Comparison of ENCODE assay signal across 1 cellular context in genomic region chr15:66827039-66827697, GRCh38.
TF ChIP-seq lines count a peak whose summit lies in the region.

No MANE protein-coding gene starts in this region.

TF ChIP-seq in K562, 482 proteins besides CTCF, POLR2A, EP300 and RAD21:
- TF ChIP-seq ZC3H8 (IDR thresholded peaks at IDR 0.05) (no peak), THAP7 (CRISPR knock-in tag; IDR thresholded peaks at IDR 0.05) (no peak), GABPB2 (CRISPR knock-in tag; conservative IDR thresholded peaks at IDR 0.05) (no peak), BCOR (IDR thresholded peaks at IDR 0.05) (peak; percentile 62; the same call in 1 of the 2 replicates), ZFP36 (IDR thresholded peaks at IDR 0.05; ENCODE audit: low read depth, low read length, partially characterized antibody) (peak; percentile 49), SMAD2 (IDR thresholded peaks at IDR 0.05; ENCODE audit: low read depth, low read length) (no peak), CHD1 (IDR thresholded peaks at IDR 0.05; ENCODE audit: low read length) (no peak), ZNF639 (CRISPR knock-in tag; conservative IDR thresholded peaks at IDR 0.05 in 1 of 2, IDR thresholded peaks at IDR 0.05 in 1 of 2) (no peak), SMARCA5 (IDR thresholded peaks at IDR 0.05) (no peak), SREBF2 (CRISPR knock-in tag; IDR thresholded peaks at IDR 0.05) (no peak), CBX1 (IDR thresholded peaks at IDR 0.05; ENCODE audit: low read depth) (no peak), SIN3B (IDR thresholded peaks at IDR 0.05; ENCODE audit: low read depth) (no peak), RBM25 (IDR thresholded peaks at IDR 0.05; ENCODE audit: low read depth, low read length, severe bottlenecking) (peak; percentile 31), ATF6 (CRISPR knock-in tag; IDR thresholded peaks at IDR 0.05) (no peak), ZBTB11 (CRISPR knock-in tag; IDR thresholded peaks at IDR 0.05) (no peak)
